ENCODE assay signal across 10 cellular contexts in the genomic region with DNA sequence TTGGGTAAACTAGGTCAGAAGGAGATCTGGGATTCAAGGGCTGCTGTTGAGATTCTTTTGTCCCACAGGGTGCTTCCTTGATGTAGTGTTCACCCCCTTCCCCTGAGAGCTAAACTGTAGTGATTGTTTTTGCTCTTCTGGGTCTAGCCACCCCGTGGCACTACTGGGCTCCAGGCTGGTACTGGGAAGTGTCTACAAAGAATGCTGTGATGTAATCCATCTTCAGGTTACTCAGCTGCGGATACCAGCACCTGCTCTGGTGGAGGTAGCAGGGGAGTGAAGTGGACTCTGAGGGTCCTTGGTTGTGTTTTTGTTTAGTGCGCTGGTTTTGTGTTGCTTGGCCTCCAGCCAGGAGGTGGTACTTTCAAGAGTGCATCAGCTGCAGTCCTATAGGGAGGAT.
DNase-seq lines count a peak whose midpoint lies in the region; ATAC-seq lines count a peak whose summit lies in the region.
"Had no signal": no experiment of that assay in that cellular context is flagged by ENCODE, and none has a peak within 500 bp of the region (broad histone marks: within the 10 kb centered on the region; RNA-seq: fewer than 3 reads in every experiment).

No MANE protein-coding gene starts in this region.

- no peak overlapping the region for H2AK5ac ChIP-seq in neuronal stem cell (ENCODE audit: low read depth, low read length)

- no peak overlapping the region for H2BK5ac ChIP-seq in neuronal stem cell (ENCODE audit: low read length)

- WGBS in neuronal stem cell (ENCODE audit: extremely low coverage in 2 of 2, insufficient read length in 2 of 2, insufficient replicate concordance in 1 of 2), 2 donors, result no CpG with 5 or more reads among the region's 3 CpGs

- no peak overlapping the region for H4K8ac ChIP-seq in neuronal stem cell (ENCODE audit: low read depth, low read length)

- H3K14ac ChIP-seq in neuronal stem cell (ENCODE audit: low read length), result no peak overlapping the region

- no peak overlapping the region for H3K4me2 ChIP-seq in neuronal stem cell (ENCODE audit: insufficient read depth, low read length, poor library complexity, severe bottlenecking)

- no peak overlapping the region for H2BK120ac ChIP-seq in neuronal stem cell (ENCODE audit: low read depth, low read length)

- no peak overlapping the region for H2BK12ac ChIP-seq in neuronal stem cell (ENCODE audit: low read length)

- no peak overlapping the region for H3K23ac ChIP-seq in neuronal stem cell (ENCODE audit: low read depth, low read length, poor library complexity)

- H3K79me1 ChIP-seq in neuronal stem cell (ENCODE audit: low read depth, low read length), result no peaks in the 10 kb centered on the region

- H3K4me1 ChIP-seq in SJCRH30 (no peaks in the 10 kb centered on the region), neuronal stem cell (ENCODE audit: control insufficient read depth in 2 of 2, insufficient read depth in 1 of 2, low read depth in 1 of 2, low read length in 2 of 2) (no peaks in the 10 kb centered on the region)

- H3K36me3 ChIP-seq in SJCRH30 (no peaks in the 10 kb centered on the region), neuronal stem cell (replicated peaks in 1 of 2; ENCODE audit: control insufficient read depth in 2 of 2, insufficient read depth in 2 of 2, low read length in 2 of 2) (no peaks in the 10 kb centered on the region)

- H3K9ac ChIP-seq in neuronal stem cell (ENCODE audit: low read depth, low read length, poor library complexity), result no peak overlapping the region

- H2BK15ac ChIP-seq in neuronal stem cell (ENCODE audit: low read length), result no peak overlapping the region

- H2AFZ ChIP-seq in neuronal stem cell (ENCODE audit: low read length), result peak overlapping the region; percentile 61

- no peaks in the 10 kb centered on the region for H3K9me3 ChIP-seq in SJCRH30 (replicated peaks)
- no peaks in the 10 kb centered on the region for H3K9me3 ChIP-seq in neuronal stem cell (replicated peaks in 1 of 2; ENCODE audit: control insufficient read depth in 2 of 2, insufficient read depth in 1 of 2, low read depth in 1 of 2, low read length in 2 of 2)

- no peak overlapping the region for H3K27ac ChIP-seq in SJCRH30
- no peak overlapping the region for H3K27ac ChIP-seq in neuronal stem cell (replicated peaks; ENCODE audit: low read length)

- H3K18ac ChIP-seq in neuronal stem cell (ENCODE audit: low read length), result no peak overlapping the region

- H3K4me3 ChIP-seq in SJCRH30 (no peak overlapping the region), neuronal stem cell (ENCODE audit: low read length in 2 of 2) (no peak overlapping the region)

- DNase-seq in SJCRH30, result peak; percentile 0 to 2
- DNase-seq in neuronal stem cell (ENCODE audit: low spot score), result no peak
- DNase-seq in Kasumi-1 (lab: John Stamatoyannopoulos, UW), result no peak
- no peak for DNase-seq in kidney glomerular epithelial cell (lab: John Stamatoyannopoulos, UW)
- no peak for DNase-seq in hypothalamus (lab: John Stamatoyannopoulos, UW)
- DNase-seq: left colon; NCI-H526 treated with DMSO at 0.1 percent for 48 hours; stimulated activated naive CD8-positive, alpha-beta T cell treated with anti-CD3 and anti-CD28 coated beads, Interleukin-15, amount 100 ng/mL, for 72 hours had no signal

- ATAC-seq in GM18868 (IDR thresholded peaks at IDR 0.05; ENCODE audit: unreplicated experiment) (peak; percentile 2), HG02678 (IDR thresholded peaks at IDR 0.05; ENCODE audit: unreplicated experiment) (peak; percentile 8)
- ATAC-seq: left colon had no signal

- H3K27me3 ChIP-seq in SJCRH30 (no peaks in the 10 kb centered on the region), neuronal stem cell (ENCODE audit: control insufficient read depth in 3 of 3, insufficient read depth in 3 of 3, low read depth in 1 of 3, low read length in 3 of 3) (no peaks in the 10 kb centered on the region)

- no peak overlapping the region for H3K4ac ChIP-seq in neuronal stem cell (ENCODE audit: low read length)

- H4K91ac ChIP-seq in neuronal stem cell (ENCODE audit: low read depth, low read length, poor library complexity), result no peak overlapping the region

Comparison
In these comparisons a context has a peak if more than half of its experiments do, and no peak if none do; other contexts are left out.
1. DNase-seq: peak in SJCRH30 (2 of 2); none in neuronal stem cell (single experiment), Kasumi-1 (0 of 2), kidney glomerular epithelial cell (single experiment) and hypothalamus (0 of 51).